ENCODE assay signal across 8 cellular contexts in the genomic region with DNA sequence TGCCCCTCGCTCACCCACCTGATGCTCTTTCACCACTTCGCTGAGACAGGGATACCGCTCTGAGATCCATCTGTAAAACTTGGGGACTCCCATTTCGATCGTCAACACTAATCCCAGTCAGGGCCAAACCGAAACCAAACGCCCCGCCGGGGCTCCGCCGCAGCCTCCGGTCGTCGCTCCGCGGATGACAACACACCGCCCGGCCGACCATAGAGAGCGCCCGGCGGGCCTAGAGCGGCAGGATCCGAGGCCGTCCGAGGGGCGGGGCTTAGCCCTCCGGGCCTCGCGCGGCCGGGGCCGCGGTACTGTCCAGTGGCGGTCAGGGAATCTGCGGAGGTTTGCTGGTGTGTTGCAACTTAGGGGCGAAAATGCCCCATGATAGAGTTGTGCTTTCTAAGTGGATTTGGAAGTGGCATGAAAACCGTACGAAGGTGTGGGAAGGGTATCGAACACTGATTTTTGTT. TPM values are rescaled to one million over a fixed set of nuclear protein-coding genes. Genes with fewer than 3 reads are reported as not detected.
DNase-seq lines count a peak whose midpoint lies in the region; ATAC-seq and TF ChIP-seq lines count a peak whose summit lies in the region.

A gene with protein sequence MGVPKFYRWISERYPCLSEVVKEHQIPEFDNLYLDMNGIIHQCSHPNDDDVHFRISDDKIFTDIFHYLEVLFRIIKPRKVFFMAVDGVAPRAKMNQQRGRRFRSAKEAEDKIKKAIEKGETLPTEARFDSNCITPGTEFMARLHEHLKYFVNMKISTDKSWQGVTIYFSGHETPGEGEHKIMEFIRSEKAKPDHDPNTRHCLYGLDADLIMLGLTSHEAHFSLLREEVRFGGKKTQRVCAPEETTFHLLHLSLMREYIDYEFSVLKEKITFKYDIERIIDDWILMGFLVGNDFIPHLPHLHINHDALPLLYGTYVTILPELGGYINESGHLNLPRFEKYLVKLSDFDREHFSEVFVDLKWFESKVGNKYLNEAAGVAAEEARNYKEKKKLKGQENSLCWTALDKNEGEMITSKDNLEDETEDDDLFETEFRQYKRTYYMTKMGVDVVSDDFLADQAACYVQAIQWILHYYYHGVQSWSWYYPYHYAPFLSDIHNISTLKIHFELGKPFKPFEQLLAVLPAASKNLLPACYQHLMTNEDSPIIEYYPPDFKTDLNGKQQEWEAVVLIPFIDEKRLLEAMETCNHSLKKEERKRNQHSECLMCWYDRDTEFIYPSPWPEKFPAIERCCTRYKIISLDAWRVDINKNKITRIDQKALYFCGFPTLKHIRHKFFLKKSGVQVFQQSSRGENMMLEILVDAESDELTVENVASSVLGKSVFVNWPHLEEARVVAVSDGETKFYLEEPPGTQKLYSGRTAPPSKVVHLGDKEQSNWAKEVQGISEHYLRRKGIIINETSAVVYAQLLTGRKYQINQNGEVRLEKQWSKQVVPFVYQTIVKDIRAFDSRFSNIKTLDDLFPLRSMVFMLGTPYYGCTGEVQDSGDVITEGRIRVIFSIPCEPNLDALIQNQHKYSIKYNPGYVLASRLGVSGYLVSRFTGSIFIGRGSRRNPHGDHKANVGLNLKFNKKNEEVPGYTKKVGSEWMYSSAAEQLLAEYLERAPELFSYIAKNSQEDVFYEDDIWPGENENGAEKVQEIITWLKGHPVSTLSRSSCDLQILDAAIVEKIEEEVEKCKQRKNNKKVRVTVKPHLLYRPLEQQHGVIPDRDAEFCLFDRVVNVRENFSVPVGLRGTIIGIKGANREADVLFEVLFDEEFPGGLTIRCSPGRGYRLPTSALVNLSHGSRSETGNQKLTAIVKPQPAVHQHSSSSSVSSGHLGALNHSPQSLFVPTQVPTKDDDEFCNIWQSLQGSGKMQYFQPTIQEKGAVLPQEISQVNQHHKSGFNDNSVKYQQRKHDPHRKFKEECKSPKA (N-terminal part only) (minus strand): TSS at position 186 of the 464 bp plus-strand sequence. CDS start 93 bp downstream, at position 93.

- ATAC-seq in HG03196 (IDR thresholded peaks at IDR 0.05; ENCODE audit: unreplicated experiment) (peak; percentile 82), activated B cell treated with CpG ODN at 0.5 μM for 24 hours (ENCODE audit: low read depth) (peak; percentile 97)

- peak within 1 kb of the TSS; percentile 99 for H3K27ac ChIP-seq in smooth muscle cell (ENCODE audit: low read depth)

- peak within 1 kb of the TSS; percentile 97 for H3K4me3 Mint-ChIP-seq in activated B cell treated with CpG ODN at 0.5 μM for 24 hours

- TF ChIP-seq POLR2A in GM18951 (IDR thresholded peaks at IDR 0.05; ENCODE audit: extremely low read depth, insufficient read depth, insufficient read length): peak; percentile 90

- TF ChIP-seq CTCF in activated B cell treated with CpG ODN at 0.5 μM for 24 hours (IDR thresholded peaks at IDR 0.05) (no peak), cardiac fibroblast (IDR thresholded peaks at IDR 0.05; ENCODE audit: low read depth, low read length) (no peak), smooth muscle cell (IDR thresholded peaks at IDR 0.05; ENCODE audit: borderline replicate concordance, insufficient read depth, poor library complexity, severe bottlenecking) (no peak)

- peaks cover 47% of the 10 kb centered on the region for H3K4me1 Mint-ChIP-seq in activated B cell treated with CpG ODN at 0.5 μM for 24 hours

- H3K9me3 Mint-ChIP-seq in activated B cell treated with CpG ODN at 0.5 μM for 24 hours: no peaks in the 10 kb centered on the region

- no peaks in the 10 kb centered on the region for H3K27me3 Mint-ChIP-seq in activated B cell treated with CpG ODN at 0.5 μM for 24 hours

- no peaks in the 10 kb centered on the region for H3K27me3 ChIP-seq in smooth muscle cell (ENCODE audit: low read depth)

- H3K9ac ChIP-seq in smooth muscle cell (ENCODE audit: low read depth): peak within 1 kb of the TSS; percentile 100

- DNase-seq in AG08396 (ENCODE audit: low spot score): peak; percentile 99
- peak; percentile 85 for DNase-seq in NCI-H345 (lab: John Stamatoyannopoulos, UW)
- DNase-seq in activated B cell treated with CpG ODN at 0.5 μM for 24 hours: peak; percentile 96
- peak; percentile 96 to 98 for DNase-seq in cardiac fibroblast (ENCODE audit: low read depth in 2 of 2)
- DNase-seq in iPS-NIHi7 (ENCODE audit: extremely low spot score): peak; percentile 100
- peak; percentile 86 for DNase-seq in smooth muscle cell (lab: John Stamatoyannopoulos, UW; ENCODE audit: unreplicated experiment)

- POLR2A ChIA-PET in activated B cell treated with CpG ODN at 0.5 μM for 24 hours (lab: Charles Lee): interaction anchor here (0.6 to 2.3 kb wide), 6 partner anchors 131 to 1136 kb away, joined by 3 to 14 read pairs (median 6); a partner anchor contains a TSS

- H3F3A ChIP-seq in smooth muscle cell (ENCODE audit: low read depth): no peaks in the 10 kb centered on the region

- CTCF ChIA-PET in activated B cell treated with CpG ODN at 0.5 μM for 24 hours (lab: Charles Lee): no interaction called here

- in situ Hi-C loops in GM18951 (cut with MboI; ENCODE audit: low sequenced_read_pairs, unreplicated experiment): no loop called here

- H3K36me3 ChIP-seq in smooth muscle cell (ENCODE audit: low read depth): peaks cover 3% of the 10 kb centered on the region

- peak within 1 kb of the TSS; percentile 99 for H2AFZ ChIP-seq in smooth muscle cell (ENCODE audit: low read depth)

- peak within 1 kb of the TSS; percentile 97 for H3K4me2 ChIP-seq in smooth muscle cell

- H3K79me2 ChIP-seq in smooth muscle cell (ENCODE audit: low read depth): peaks cover 50% of the 10 kb centered on the region

- H3K4me3 ChIP-seq in cardiac fibroblast (replicated peaks in 1 of 2; ENCODE audit: low read depth in 2 of 2, low read length in 2 of 2): peak within 1 kb of the TSS; percentile 86 to 96
- peak within 1 kb of the TSS; percentile 99 for H3K4me3 ChIP-seq in smooth muscle cell

- H3K27ac Mint-ChIP-seq in activated B cell treated with CpG ODN at 0.5 μM for 24 hours: peak within 1 kb of the TSS; percentile 98

- peaks cover 45% of the 10 kb centered on the region for H3K36me3 Mint-ChIP-seq in activated B cell treated with CpG ODN at 0.5 μM for 24 hours (ENCODE audit: low read depth)

- WGBS in smooth muscle cell (ENCODE audit: low lambda C conversion rate): 2% methylated on average over 40 of the region's 40 CpGs

- peaks cover 17% of the 10 kb centered on the region for H3K4me1 ChIP-seq in smooth muscle cell (ENCODE audit: low read depth)

- intact Hi-C loops in activated B cell treated with CpG ODN at 0.5 μM for 24 hours (cut with micrococcal nuclease): loop anchor here (1.0 to 5.0 kb wide), 11 partner anchors 130 to 1524 kb away; a partner anchor contains a TSS

- H3K9me3 ChIP-seq in smooth muscle cell (replicated peaks; ENCODE audit: low read depth): no peaks in the 10 kb centered on the region

- peaks cover 27% of the 10 kb centered on the region for H4K20me1 ChIP-seq in smooth muscle cell (ENCODE audit: low read depth)

RNA-seq across cellular contexts. Expression of the gene that starts here (rescaled TPM):
- total RNA-seq in activated B cell treated with CpG ODN at 0.5 μM for 24 hours (55.0 and 63.0 TPM in 2 replicates), smooth muscle cell (37.1 and 54.0 TPM in 2 replicates)
- 7.5 and 10.0 TPM in 2 replicates for polyA plus RNA-seq in smooth muscle cell

Comparison
In these comparisons a context has a peak if more than half of its experiments do, and no peak if none do; other contexts are left out.
1. Peak in every context shown above with its lines: DNase-seq, ATAC-seq, H3K4me3 ChIP-seq and H3K27ac ChIP-seq.